Comparison of ENCODE assay signal across 30 cellular contexts in genomic region chr16:71972356-71972755, GRCh38. TPM values are rescaled to one million over a fixed set of nuclear protein-coding genes. Genes with fewer than 3 reads are reported as not detected.
DNase-seq lines count a peak whose midpoint lies in the region.
"Had no signal": no experiment of that assay in that cellular context is flagged by ENCODE, and none has a peak within 500 bp of the region (broad histone marks: within the 10 kb centered on the region; RNA-seq: fewer than 3 reads in every experiment).

No MANE protein-coding gene starts in this region.

- H4K12ac ChIP-seq in trophoblast cell (ENCODE audit: low read depth, low read length), result no peak overlapping the region

- DNase-seq in trophoblast cell (peak; percentile 86 to 90), NCI-H526 (lab: John Stamatoyannopoulos, UW) (no peak)
- DNase-seq: 8988T; ACHN; AML-193; BE2C; C1 segment of cervical spinal cord; Caco-2; Calu3; CD4-positive, alpha-beta memory T cell; CD4-positive, alpha-beta T cell; CD4-positive, CD25-positive, alpha-beta regulatory T cell; CD8-positive, alpha-beta memory T cell; CD8-positive, alpha-beta T cell; COR-L47; DMS 273 treated with DMSO at 0.1 percent for 48 hours; DMS153; DMS53; DMS79; DMS79 treated with DMSO at 0.1 percent for 48 hours; DND-41; EL had no signal

- no CpG with 5 or more reads among the region's 3 CpGs for WGBS in trophoblast cell (ENCODE audit: extremely low coverage, insufficient coverage, insufficient read length)

- no peak overlapping the region for H3K23ac ChIP-seq in trophoblast cell (ENCODE audit: low read length)

- H3K27me3 ChIP-seq in trophoblast cell (ENCODE audit: insufficient read depth, low read length), result no peaks in the 10 kb centered on the region
- H3K27me3 ChIP-seq: BE2C; BLaER1; BLaER1 treated with 17β-estradiol and CSF1 and Interleukin-3, amounts not matched to agents 10 nM and 100 nM had no signal

- H2AFZ ChIP-seq in trophoblast cell (ENCODE audit: insufficient read depth, low read length, poor library complexity), result no peak overlapping the region

- H3K9me3 ChIP-seq in trophoblast cell (ENCODE audit: insufficient read depth, low read depth, low read length), result no peaks in the 10 kb centered on the region
- H3K9me3 ChIP-seq: A549; BE2C; BLaER1; BLaER1 treated with 17β-estradiol and CSF1 and Interleukin-3, amounts not matched to agents 10 nM and 100 nM; Caco-2 had no signal

- H4K8ac ChIP-seq in trophoblast cell (ENCODE audit: low read depth, low read length), result no peak overlapping the region

- H3K18ac ChIP-seq in trophoblast cell (ENCODE audit: low read length), result no peak overlapping the region

- H3K4ac ChIP-seq in trophoblast cell (ENCODE audit: low read depth, low read length), result no peak overlapping the region

- no peak overlapping the region for H4K91ac ChIP-seq in trophoblast cell (ENCODE audit: low read depth, low read length)

- H3K4me2 ChIP-seq in trophoblast cell (ENCODE audit: low read length), result no peak overlapping the region
- H3K4me2 ChIP-seq: A549; BLaER1; BLaER1 treated with 17β-estradiol and CSF1 and Interleukin-3, amounts not matched to agents 10 nM and 100 nM had no signal

- no peak overlapping the region for H2BK120ac ChIP-seq in trophoblast cell (ENCODE audit: insufficient read depth, low read length, poor library complexity)

- H3K4me3 ChIP-seq in trophoblast cell (ENCODE audit: low read depth, low read length), result no peak overlapping the region
- H3K4me3 ChIP-seq: A549; BLaER1; BLaER1 treated with 17β-estradiol and CSF1 and Interleukin-3, amounts not matched to agents 10 nM and 100 nM had no signal

- H3K14ac ChIP-seq in trophoblast cell (ENCODE audit: low read length), result no peak overlapping the region

- H3K4me1 ChIP-seq in trophoblast cell (ENCODE audit: control insufficient read depth in 1 of 2, insufficient read depth in 2 of 2, low read length in 2 of 2), result peaks cover 0 to 2% of the 10 kb centered on the region in 2 experiments
- H3K4me1 ChIP-seq: A549; BE2C; BLaER1; BLaER1 treated with 17β-estradiol and CSF1 and Interleukin-3, amounts not matched to agents 10 nM and 100 nM; Caco-2 had no signal

- H3K9ac ChIP-seq in trophoblast cell (ENCODE audit: low read length), result no peak overlapping the region
- H3K9ac ChIP-seq: BLaER1; BLaER1 treated with 17β-estradiol and CSF1 and Interleukin-3, amounts not matched to agents 10 nM and 100 nM had no signal

- H3K27ac ChIP-seq in trophoblast cell (ENCODE audit: low read depth, low read length), result no peak overlapping the region
- H3K27ac ChIP-seq: 22Rv1; A549; BLaER1; BLaER1 treated with 17β-estradiol and CSF1 and Interleukin-3, amounts not matched to agents 10 nM and 100 nM; C4-2B had no signal

- H3K36me3 ChIP-seq in trophoblast cell (ENCODE audit: control insufficient read depth in 1 of 2, insufficient read depth in 2 of 2, low read length in 2 of 2), result no peaks in the 10 kb centered on the region
- H3K36me3 ChIP-seq: BE2C; BLaER1; BLaER1 treated with 17β-estradiol and CSF1 and Interleukin-3, amounts not matched to agents 10 nM and 100 nM had no signal

- H3K79me2 ChIP-seq in trophoblast cell (ENCODE audit: control insufficient read depth, insufficient read depth, low read length, poor library complexity), result no peaks in the 10 kb centered on the region

- no peak overlapping the region for H2BK5ac ChIP-seq in trophoblast cell (ENCODE audit: low read depth, low read length, poor library complexity)

- no peak overlapping the region for H2AK5ac ChIP-seq in trophoblast cell (ENCODE audit: low read length)

- H3K79me1 ChIP-seq in trophoblast cell (ENCODE audit: low read length), result no peaks in the 10 kb centered on the region

- H2BK12ac ChIP-seq in trophoblast cell (ENCODE audit: low read length), result no peak overlapping the region

RNA-seq across cellular contexts. Expression of gene PKD1L3, which starts 27.8 kb away (rescaled TPM):
- polyA plus RNA-seq in trophoblast cell (2013), result under 0.01 TPM in 1 of 2 replicates, not detected in the other
- polyA plus RNA-seq: AG04450; BJ; CD14-positive monocyte; CD4-positive, alpha-beta memory T cell; CD4-positive, CD25-positive, alpha-beta regulatory T cell; CD8-positive, alpha-beta memory T cell had no signal

RNA-seq across cellular contexts. Expression of gene DHODH, which starts 36.2 kb away (rescaled TPM):
- 3.1 and 3.9 TPM in 2 replicates for polyA plus RNA-seq in trophoblast cell (2013)

Comparison
In these comparisons a context has a peak if more than half of its experiments do, and no peak if none do; other contexts are left out.
1. DNase-seq: peak in trophoblast cell (2 of 2); none in NCI-H526 (0 of 2).